In the genomic region with DNA sequence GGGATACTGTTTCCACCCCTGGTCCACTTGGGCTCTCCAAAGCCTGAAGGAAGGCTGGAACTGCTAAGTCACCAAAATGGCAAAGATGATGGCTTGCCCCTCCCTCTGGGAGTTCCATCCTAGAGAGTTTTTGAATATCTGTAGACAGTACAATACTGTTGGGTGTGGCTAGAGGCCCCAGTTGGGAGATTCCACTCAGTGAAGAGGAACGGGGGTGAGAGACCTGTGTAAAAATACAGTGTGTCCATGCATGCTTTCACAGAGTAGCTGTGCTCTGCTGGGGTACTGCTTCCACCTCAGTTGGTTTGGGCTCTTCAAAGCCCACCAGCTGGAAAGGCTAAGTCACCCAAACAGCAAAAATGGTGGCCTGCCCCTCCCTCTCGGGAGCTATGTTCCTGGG, we compare ENCODE assay signal across 6 cellular contexts.
"Had no signal": no experiment of that assay in that cellular context is flagged by ENCODE, and none has a peak within 500 bp of the region (broad histone marks: within the 10 kb centered on the region; RNA-seq: fewer than 3 reads in every experiment).

No MANE protein-coding gene starts in this region.

- DNase-seq: IMR-90, KBM-7, KG1 had no signal

- ATAC-seq: HepG2 had no signal

- FAIRE-seq: HepG2, HTR-8/SVneo had no signal

- H3K27ac ChIP-seq: HL-60 had no signal
